ENCODE assay signal across 27 cellular contexts in the genomic region with DNA sequence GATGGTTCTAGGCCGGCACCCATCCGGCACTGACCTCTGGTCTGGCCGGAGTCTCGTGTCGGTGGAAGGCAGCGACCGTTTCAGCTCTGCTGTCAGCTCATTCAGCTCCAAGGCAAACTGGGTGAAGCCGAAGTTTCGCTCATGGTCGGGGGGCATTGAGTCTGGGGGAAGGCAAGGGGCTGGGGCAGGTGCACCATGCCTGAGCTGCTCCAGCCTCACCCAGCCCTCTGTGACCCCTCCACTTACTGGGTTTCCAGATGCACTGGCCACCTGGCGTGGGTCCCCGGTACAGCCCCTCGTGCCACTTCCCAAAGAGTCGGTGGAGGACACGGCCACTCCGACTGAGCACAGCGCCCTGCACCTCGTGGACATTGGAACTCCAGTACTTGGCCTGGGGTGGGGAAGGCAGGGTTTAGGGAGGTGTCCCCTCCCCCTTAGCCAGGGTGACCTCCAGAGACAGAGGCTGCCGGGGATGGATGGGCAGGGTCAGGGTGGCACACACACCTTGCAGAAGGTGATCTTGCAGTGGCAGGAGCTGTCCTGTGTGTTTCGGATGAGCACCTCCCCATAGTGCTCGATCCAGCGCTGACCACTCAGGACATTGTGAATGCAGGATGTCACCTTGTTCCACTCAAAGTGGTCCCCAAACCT. TPM values are rescaled to one million over a fixed set of nuclear protein-coding genes. Genes with fewer than 3 reads are reported as not detected.
DNase-seq lines count a peak whose midpoint lies in the region; ATAC-seq, FAIRE-seq and TF ChIP-seq lines count a peak whose summit lies in the region.
"Had no signal": no experiment of that assay in that cellular context is flagged by ENCODE, and none has a peak within 500 bp of the region (broad histone marks: within the 10 kb centered on the region; RNA-seq: fewer than 3 reads in every experiment).

No MANE protein-coding gene starts in this region.

- H3K23ac ChIP-seq in H9 (ENCODE audit: insufficient read length, low read depth, low read length): no peak overlapping the region

- BruUV-seq in K562 (replicated peaks; lab: Mats Ljungman, UMichigan): no TSS peak

- no peaks in the 10 kb centered on the region for H3K9me3 ChIP-seq in H9 (ENCODE audit: control insufficient read depth, low read depth, low read length)
- no peaks in the 10 kb centered on the region for H3K9me3 ChIP-seq in K562 (replicated peaks; ENCODE audit: control insufficient read depth, insufficient read depth, low read depth, low read length)
- H3K9me3 ChIP-seq: prostate gland had no signal

- no peak overlapping the region for H3K27ac Mint-ChIP-seq in H9
- H3K27ac Mint-ChIP-seq in stimulated activated effector memory CD8-positive, alpha-beta T cell treated with anti-CD3 and anti-CD28 coated beads, Interleukin-12 subunit alpha, Interleukin-12 subunit beta, amount 100 ng/mL, for 72 hours: peak overlapping the region; percentile 92
- H3K27ac Mint-ChIP-seq: CD4-positive, alpha-beta T cell; stimulated activated memory B cell treated with anti-CD40 and anti-IgM and Interleukin-4, amounts not matched to agents 10 μg/mL and 1 μg/mL and 100 μg/mL, for 72 hours had no signal

- peaks cover 0 to 17% (median 4%) of the 10 kb centered on the region in 3 experiments; a peak in 6 of 7 replicates for H3K36me3 Mint-ChIP-seq in H9 (ENCODE audit: insufficient read depth in 1 of 3, low read depth in 3 of 3)
- peaks cover 59% of the 10 kb centered on the region for H3K36me3 Mint-ChIP-seq in stimulated activated effector memory CD8-positive, alpha-beta T cell treated with anti-CD3 and anti-CD28 coated beads, Interleukin-12 subunit alpha, Interleukin-12 subunit beta, amount 100 ng/mL, for 72 hours

- TF ChIP-seq RAD21 in K562 (CRISPR knock-in tag; conservative IDR thresholded peaks at IDR 0.05 in 1 of 2, IDR thresholded peaks at IDR 0.05 in 1 of 2): no peak

- FAIRE-seq in K562 (lab: Jason Lieb, UNC): no peak
- FAIRE-seq: D721Med had no signal

- H3K4me1 ChIP-seq in H9 (ENCODE audit: insufficient read depth, low read length) (no peaks in the 10 kb centered on the region), K562 (replicated peaks in 1 of 2; ENCODE audit: control insufficient read depth in 2 of 2, insufficient read depth in 2 of 2, low read length in 2 of 2) (peaks cover 22 to 42% of the 10 kb centered on the region in 2 experiments)
- H3K4me1 ChIP-seq: prostate gland had no signal

- H3K18ac ChIP-seq in H9 (ENCODE audit: insufficient read length, low read depth, low read length): no peak overlapping the region

- DNase-seq in H9 (peak; percentile 27), K562 (ENCODE audit: extremely low read depth in 1 of 4, low spot score in 3 of 4) (no peak), mesenteric fat pad (ENCODE audit: low spot score) (peak; percentile 88), occipital lobe (lab: John Stamatoyannopoulos, UW) (no peak)
- no peak for DNase-seq in stimulated activated effector memory CD8-positive, alpha-beta T cell treated with anti-CD3 and anti-CD28 coated beads, Interleukin-12 subunit alpha, Interleukin-12 subunit beta, amount 100 ng/mL, for 72 hours (ENCODE audit: low spot score in 2 of 2)
- DNase-seq: activated CD4-positive, alpha-beta T cell treated with anti-CD3 and anti-CD28 coated beads, Interleukin-2, amount 50 U/mL, for 48 hours; activated CD4-positive, CD25-positive, alpha-beta regulatory T cell; activated naive CD4-positive, alpha-beta T cell treated with anti-CD3 and anti-CD28 coated beads, Interleukin-2, amount 50 U/mL, for 16 hours; AML-193; amniotic stem cell; CD4-positive, alpha-beta T cell; GM23248; immature natural killer cell; KBM-7; mesendoderm; NCI-H1930; NCI-H2171 treated with DMSO at 0.1 percent for 48 hours; NCI-H510A; RPMI8226; stimulated activated CD4-positive, alpha-beta T cell treated with anti-CD3 and anti-CD28 coated beads, Interleukin-15, amount 100 ng/mL, for 24 hours; stimulated activated CD4-positive, alpha-beta T cell treated with anti-CD3 and anti-CD28 coated beads, Interleukin-4, amount 100 ng/mL, for 4 hours had no signal

- no peaks in the 10 kb centered on the region; a peak in 1 of 5 replicates for H3K9me3 Mint-ChIP-seq in H9
- no peaks in the 10 kb centered on the region for H3K9me3 Mint-ChIP-seq in stimulated activated effector memory CD8-positive, alpha-beta T cell treated with anti-CD3 and anti-CD28 coated beads, Interleukin-12 subunit alpha, Interleukin-12 subunit beta, amount 100 ng/mL, for 72 hours
- H3K9me3 Mint-ChIP-seq: CD4-positive, alpha-beta T cell; immature natural killer cell; stimulated activated memory B cell treated with anti-CD40 and anti-IgM and Interleukin-4, amounts not matched to agents 10 μg/mL and 1 μg/mL and 100 μg/mL, for 72 hours had no signal

- no peak overlapping the region for H3K14ac ChIP-seq in H9 (ENCODE audit: insufficient read depth, low read length)

- H3K27me3 ChIP-seq in H9 (ENCODE audit: insufficient read depth, low read length) (no peaks in the 10 kb centered on the region; the same call in 1 of the 2 replicates), K562 (ENCODE audit: control insufficient read depth in 2 of 2, insufficient read depth in 2 of 2, low read length in 2 of 2) (peaks cover 0 to 6% of the 10 kb centered on the region in 2 experiments; a peak in 1 of 5 replicates)

- H3K4me3 ChIP-seq in K562: no peak overlapping the region
- H3K4me3 ChIP-seq: GM23248, prostate gland had no signal

- CTCF ChIA-PET in K562 (lab: Yijun Ruan, JAX; ENCODE audit: low intra/inter-chr PET ratio): no interaction called here

- H2AFZ ChIP-seq in H9 (ENCODE audit: low read length) (no peak overlapping the region), K562 (ENCODE audit: low read depth, low read length) (no peak overlapping the region)
- H2AFZ ChIP-seq: GM23248 had no signal

- TF ChIP-seq CTCF in H9 (conservative IDR thresholded peaks at IDR 0.05) (no peak), K562 (IDR thresholded peaks at IDR 0.05 in 2 of 3, conservative IDR thresholded peaks at IDR 0.05 in 1 of 3; ENCODE audit: insufficient read depth in 2 of 3, low read depth in 1 of 3, low read length in 3 of 3) (no peak)

- peaks cover 6% of the 10 kb centered on the region for H3K9me1 ChIP-seq in K562 (ENCODE audit: control insufficient read depth, insufficient read depth, low read length)

- H3K27me3 Mint-ChIP-seq in H9 (ENCODE audit: low read depth): no peaks in the 10 kb centered on the region; the same call in 1 of the 2 replicates
- H3K27me3 Mint-ChIP-seq: CD4-positive, alpha-beta T cell; stimulated activated memory B cell treated with anti-CD40 and anti-IgM and Interleukin-4, amounts not matched to agents 10 μg/mL and 1 μg/mL and 100 μg/mL, for 72 hours had no signal

- H3K4me3 Mint-ChIP-seq in H9: no peak overlapping the region
- H3K4me3 Mint-ChIP-seq in stimulated activated effector memory CD8-positive, alpha-beta T cell treated with anti-CD3 and anti-CD28 coated beads, Interleukin-12 subunit alpha, Interleukin-12 subunit beta, amount 100 ng/mL, for 72 hours: no peak overlapping the region
- H3K4me3 Mint-ChIP-seq: CD4-positive, alpha-beta T cell; immature natural killer cell; stimulated activated memory B cell treated with anti-CD40 and anti-IgM and Interleukin-4, amounts not matched to agents 10 μg/mL and 1 μg/mL and 100 μg/mL, for 72 hours had no signal

- peaks cover 6 to 7% of the 10 kb centered on the region in 2 experiments; a peak in 3 of 4 replicates for H3K4me1 Mint-ChIP-seq in H9
- H3K4me1 Mint-ChIP-seq in stimulated activated effector memory CD8-positive, alpha-beta T cell treated with anti-CD3 and anti-CD28 coated beads, Interleukin-12 subunit alpha, Interleukin-12 subunit beta, amount 100 ng/mL, for 72 hours: peaks cover 40% of the 10 kb centered on the region

- in situ Hi-C loops in K562 (cut with MboI): no loop called here

- H2BK120ac ChIP-seq in H9 (ENCODE audit: low read depth, low read length, poor library complexity, severe bottlenecking): no peak overlapping the region

- no CpG with 5 or more reads among the region's 22 CpGs for WGBS in H9 (ENCODE audit: extremely low coverage, insufficient read length, low lambda C conversion rate)
- 95% methylated on average over 22 of the region's 22 CpGs for WGBS in K562 (ENCODE audit: insufficient coverage, low coverage, missing lambda C conversion rate)

- no peaks in the 10 kb centered on the region for H3K23me2 ChIP-seq in H9 (ENCODE audit: insufficient read length, low read depth, low read length, poor library complexity, severe bottlenecking)

- H4K91ac ChIP-seq in H9 (ENCODE audit: insufficient read length, low read depth, low read length): no peak overlapping the region

- no peaks in the 10 kb centered on the region for H3K79me1 ChIP-seq in H9 (ENCODE audit: insufficient read depth, low read depth, low read length, poor library complexity, severe bottlenecking)

- no peak overlapping the region for H2BK12ac ChIP-seq in H9 (ENCODE audit: insufficient read length, low read depth, low read length)

- H3K27ac ChIP-seq in H9 (ENCODE audit: insufficient read length, low read depth, low read length) (no peak overlapping the region), K562 (ENCODE audit: extremely low read depth, low read depth, low read length) (no peak overlapping the region)
- H3K27ac ChIP-seq: GM23248, prostate gland had no signal

- H2BK5ac ChIP-seq in H9 (ENCODE audit: insufficient read length, low read length): no peak overlapping the region

- peaks cover 27% of the 10 kb centered on the region; the same call in 1 of the 3 replicates for H3K36me3 ChIP-seq in K562 (ENCODE audit: control insufficient read depth, insufficient read depth, low read length)
- H3K36me3 ChIP-seq: prostate gland had no signal

- H4K5ac ChIP-seq in H9 (ENCODE audit: insufficient read length, low read depth, low read length): no peak overlapping the region

- H4K20me1 ChIP-seq in H9 (ENCODE audit: control insufficient read depth, insufficient read depth, insufficient read length): no peaks in the 10 kb centered on the region
- 0 out of 2 replicates have a peak, but pooled peaks cover 4% of the 10 kb centered on the region for H4K20me1 ChIP-seq in K562 (replicated peaks; ENCODE audit: control insufficient read depth, insufficient read depth, low read length)

- H2BK20ac ChIP-seq in H9 (ENCODE audit: low read depth, low read length, poor library complexity, severe bottlenecking): no peak overlapping the region

- H4K8ac ChIP-seq in H9 (replicated peaks; ENCODE audit: insufficient read length, low read depth, low read length): no peak overlapping the region

- H3K4me2 ChIP-seq in H9 (ENCODE audit: insufficient read depth, insufficient read length, low read length): no peak overlapping the region
- no peak overlapping the region for H3K4me2 ChIP-seq in K562 (ENCODE audit: insufficient read depth, low read length)

- H3K9ac ChIP-seq in H9 (ENCODE audit: extremely low read depth, insufficient read length, low read length) (no peak overlapping the region), K562 (ENCODE audit: insufficient read depth in 1 of 2, low read depth in 2 of 2, low read length in 2 of 2) (peak overlapping the region in 1 of 2 experiments; percentile 74; a peak in 2 of 4 replicates)
- H3K9ac ChIP-seq: GM23248 had no signal

- no peak overlapping the region for H3K4ac ChIP-seq in H9 (ENCODE audit: low read depth, low read length)

- no peaks in the 10 kb centered on the region for H3K79me2 ChIP-seq in H9 (ENCODE audit: insufficient read depth, low read length)
- no peaks in the 10 kb centered on the region for H3K79me2 ChIP-seq in K562 (ENCODE audit: control insufficient read depth, insufficient read depth, low read length)

- TF ChIP-seq POLR2A in K562 (conservative IDR thresholded peaks at IDR 0.05): no peak

- H3T11ph ChIP-seq in H9 (ENCODE audit: low read length): no peak overlapping the region

- intact Hi-C loops in K562 (cut with micrococcal nuclease): no loop called here

- no peak overlapping the region for H3K56ac ChIP-seq in H9 (ENCODE audit: insufficient read length, low read depth, low read length)

- TF ChIP-seq EP300 in K562 (IDR thresholded peaks at IDR 0.05; ENCODE audit: low read length): no peak

- POLR2A ChIA-PET in K562 (lab: Yijun Ruan, JAX): interaction anchor here (0.6 kb wide), 1 partner anchor 70 kb away, joined by 3 read pairs; no protein-coding TSS in a partner anchor

- ATAC-seq in K562 (no peak), HG03025 (IDR thresholded peaks at IDR 0.05; ENCODE audit: low FRiP score, unreplicated experiment) (no peak), HG03196 (IDR thresholded peaks at IDR 0.05; ENCODE audit: unreplicated experiment) (no peak)
- no peak for ATAC-seq in stimulated activated effector memory CD8-positive, alpha-beta T cell treated with anti-CD3 and anti-CD28 coated beads, Interleukin-12 subunit alpha, Interleukin-12 subunit beta, amount 100 ng/mL, for 72 hours
- ATAC-seq: stimulated activated memory B cell treated with anti-CD40 and anti-IgM and Interleukin-4, amounts not matched to agents 10 μg/mL and 1 μg/mL and 100 μg/mL, for 72 hours had no signal

- no peak overlapping the region for H2AK5ac ChIP-seq in H9 (ENCODE audit: insufficient read length, low read length)

- no peak overlapping the region for H2BK15ac ChIP-seq in H9 (ENCODE audit: low read depth, low read length)

RNA-seq across cellular contexts. Expression of a gene that starts 12.6 kb away (rescaled TPM):
- 12.0 and 13.0 TPM in 2 replicates for total RNA-seq in H9 (2021)
- total RNA-seq in K562 (2011; cell fraction: chromatin; rRNA removed; ENCODE audit: low replicate concordance): 62.5 and 143 TPM in 2 replicates
- 91.2 and 91.6 TPM in 2 replicates for total RNA-seq in K562 (2011; cell fraction: nucleolus; rRNA removed)
- 59.7 and 61.4 TPM in 2 replicates for total RNA-seq in K562 (2011; cell fraction: nucleoplasm; rRNA removed)
- total RNA-seq in K562 (2014; rRNA removed): 6.1 and 7.3 TPM in 2 replicates
- 2.4 and 2.9 TPM in 2 replicates for total RNA-seq in K562 (2014; rRNA removed; fragmentation: Illumina TruSeq; extraction: Trizol)
- 5.8 and 6.7 TPM in 2 replicates for total RNA-seq in K562 (2015; rRNA removed; fragmentation: Illumina TruSeq; extraction: Trizol)
- total RNA-seq in K562 (2021): 11.5 and 11.9 TPM in 2 replicates
- 5.3 and 15.3 TPM in 2 replicates for polyA plus RNA-seq in K562 (2011; rRNA removed)
- polyA plus RNA-seq in K562 (2011; cell fraction: cytosol; rRNA removed): 4.4 and 5.7 TPM in 2 replicates
- 122 and 141 TPM in 2 replicates for polyA plus RNA-seq in K562 (2011; cell fraction: nucleus; rRNA removed)
- 9.6 and 15.9 TPM in 2 replicates for polyA plus RNA-seq in K562 (2012)
- 5.9 and 7.7 TPM in 2 replicates for polyA plus RNA-seq in K562 (2014; fragmentation: Illumina TruSeq; extraction: Trizol)
- polyA plus RNA-seq in K562 (2014; fragmentation: Nextera tagmentation; extraction: Ambion mirVana): under 1 TPM; 0.32 to 0.48 TPM
- polyA plus RNA-seq in K562 (2014; rRNA removed): 9.7 and 9.8 TPM in 2 replicates
- 4.7 and 5.6 TPM in 2 replicates for polyA minus RNA-seq in K562 (2011; rRNA and poly(A)+ RNA removed)
- 8.6 and 9.9 TPM in 2 replicates for polyA minus RNA-seq in K562 (2011; cell fraction: cytosol; rRNA and poly(A)+ RNA removed)
- 38.2 and 40.1 TPM in 2 replicates for polyA minus RNA-seq in K562 (2011; cell fraction: nucleus; rRNA and poly(A)+ RNA removed)
- total RNA-seq in mesenteric fat pad: 5.1 TPM
- total RNA-seq in occipital lobe: 4.5 TPM

RNA-seq across cellular contexts. Expression of a gene that starts 22.4 kb away (rescaled TPM):
- total RNA-seq in H9 (2021) (67.2 and 68.4 TPM in 2 replicates), K562 (2014; rRNA removed) (68.6 and 83.9 TPM in 2 replicates), K562 (2014; rRNA removed; fragmentation: Illumina TruSeq; extraction: Trizol) (46.9 and 50.2 TPM in 2 replicates), K562 (2015; rRNA removed; fragmentation: Illumina TruSeq; extraction: Trizol) (52.3 and 53.1 TPM in 2 replicates), K562 (2021) (71.2 and 82.9 TPM in 2 replicates), mesenteric fat pad (33.5 TPM), occipital lobe (9.7 TPM)
- 25.1 and 49.5 TPM in 2 replicates for total RNA-seq in K562 (2011; cell fraction: chromatin; rRNA removed; ENCODE audit: low replicate concordance)
- 40.0 and 45.0 TPM in 2 replicates for total RNA-seq in K562 (2011; cell fraction: nucleolus; rRNA removed)
- 37.7 and 40.2 TPM in 2 replicates for total RNA-seq in K562 (2011; cell fraction: nucleoplasm; rRNA removed)
- polyA plus RNA-seq in K562 (2011; rRNA removed) (67.3 and 101 TPM in 2 replicates), K562 (2014; fragmentation: Illumina TruSeq; extraction: Trizol) (105 and 108 TPM in 2 replicates), K562 (2014; fragmentation: Nextera tagmentation; extraction: Ambion mirVana) (10 to 100 TPM; 27.8 to 47.8 TPM), K562 (2014; rRNA removed) (67.4 and 83.9 TPM in 2 replicates)
- polyA plus RNA-seq in K562 (2011; cell fraction: cytosol; rRNA removed): 154 and 231 TPM in 2 replicates
- polyA plus RNA-seq in K562 (2011; cell fraction: nucleus; rRNA removed): 49.9 and 54.1 TPM in 2 replicates
- polyA plus RNA-seq in K562 (2012): 60.8 and 104 TPM in 2 replicates
- polyA minus RNA-seq in K562 (2011; rRNA and poly(A)+ RNA removed): 82.5 and 100 TPM in 2 replicates
- polyA minus RNA-seq in K562 (2011; cell fraction: cytosol; rRNA and poly(A)+ RNA removed): 43.6 and 55.3 TPM in 2 replicates
- polyA minus RNA-seq in K562 (2011; cell fraction: nucleus; rRNA and poly(A)+ RNA removed): 28.5 and 32.1 TPM in 2 replicates

RNA-seq across cellular contexts. Expression of a gene that starts 22.5 kb away (rescaled TPM):
- 0.29 and 0.31 TPM in 2 replicates for total RNA-seq in H9 (2021)
- 1.0 and 1.1 TPM in 2 replicates for total RNA-seq in K562 (2011; cell fraction: chromatin; rRNA removed; ENCODE audit: low replicate concordance)
- 0.50 and 0.66 TPM in 2 replicates for total RNA-seq in K562 (2011; cell fraction: nucleolus; rRNA removed)
- 1.1 TPM in 2 replicates for total RNA-seq in K562 (2011; cell fraction: nucleoplasm; rRNA removed)
- total RNA-seq in K562 (2014; rRNA removed): 0.37 TPM in 1 of 2 replicates, not detected in the other
- 0.22 and 0.40 TPM in 2 replicates for total RNA-seq in K562 (2014; rRNA removed; fragmentation: Illumina TruSeq; extraction: Trizol)
- 0.47 and 0.64 TPM in 2 replicates for total RNA-seq in K562 (2015; rRNA removed; fragmentation: Illumina TruSeq; extraction: Trizol)
- total RNA-seq in K562 (2021): 0.73 and 1.0 TPM in 2 replicates
- 0.59 and 0.72 TPM in 2 replicates for polyA plus RNA-seq in K562 (2011; rRNA removed)
- 0.88 and 0.94 TPM in 2 replicates for polyA plus RNA-seq in K562 (2011; cell fraction: cytosol; rRNA removed)
- 1.5 and 2.2 TPM in 2 replicates for polyA plus RNA-seq in K562 (2011; cell fraction: nucleus; rRNA removed)
- polyA plus RNA-seq in K562 (2012): 1.5 and 2.6 TPM in 2 replicates
- 1.4 and 1.9 TPM in 2 replicates for polyA plus RNA-seq in K562 (2014; fragmentation: Illumina TruSeq; extraction: Trizol)
- polyA plus RNA-seq in K562 (2014; fragmentation: Nextera tagmentation; extraction: Ambion mirVana): under 1 TPM; 0.39 TPM
- 0.53 and 1.4 TPM in 2 replicates for polyA plus RNA-seq in K562 (2014; rRNA removed)
- polyA minus RNA-seq in K562 (2011; rRNA and poly(A)+ RNA removed): 0.30 and 0.42 TPM in 2 replicates
- not detected in 2 replicates for polyA minus RNA-seq in K562 (2011; cell fraction: cytosol; rRNA and poly(A)+ RNA removed)
- 0.27 and 0.44 TPM in 2 replicates for polyA minus RNA-seq in K562 (2011; cell fraction: nucleus; rRNA and poly(A)+ RNA removed)
- not detected for total RNA-seq in mesenteric fat pad
- not detected for total RNA-seq in occipital lobe
- total RNA-seq: glomerular endothelial cell, GM23248 had no signal

RNA-seq across cellular contexts. Expression of a gene that starts 32.1 kb away (rescaled TPM):
- total RNA-seq in H9 (2021): 34.0 and 38.6 TPM in 2 replicates
- 69.2 and 220 TPM in 2 replicates for total RNA-seq in K562 (2011; cell fraction: chromatin; rRNA removed; ENCODE audit: low replicate concordance)
- 148 and 158 TPM in 2 replicates for total RNA-seq in K562 (2011; cell fraction: nucleolus; rRNA removed)
- 96.5 and 102 TPM in 2 replicates for total RNA-seq in K562 (2011; cell fraction: nucleoplasm; rRNA removed)
- total RNA-seq in K562 (2014; rRNA removed): 23.2 and 29.9 TPM in 2 replicates
- 5.7 and 8.5 TPM in 2 replicates for total RNA-seq in K562 (2014; rRNA removed; fragmentation: Illumina TruSeq; extraction: Trizol)
- 11.8 and 13.7 TPM in 2 replicates for total RNA-seq in K562 (2015; rRNA removed; fragmentation: Illumina TruSeq; extraction: Trizol)
- 24.0 and 28.8 TPM in 2 replicates for total RNA-seq in K562 (2021)
- polyA plus RNA-seq in K562 (2011; rRNA removed): 19.3 and 32.0 TPM in 2 replicates
- 25.1 and 31.5 TPM in 2 replicates for polyA plus RNA-seq in K562 (2011; cell fraction: cytosol; rRNA removed)
- 364 and 377 TPM in 2 replicates for polyA plus RNA-seq in K562 (2011; cell fraction: nucleus; rRNA removed)
- polyA plus RNA-seq in K562 (2012): 26.3 and 41.4 TPM in 2 replicates
- 13.6 and 20.9 TPM in 2 replicates for polyA plus RNA-seq in K562 (2014; fragmentation: Illumina TruSeq; extraction: Trizol)
- 1 to 10 TPM in 1 of 2 experiments, under 1 TPM in 1; 0.25 to 1.2 TPM for polyA plus RNA-seq in K562 (2014; fragmentation: Nextera tagmentation; extraction: Ambion mirVana)
- 31.9 and 32.9 TPM in 2 replicates for polyA plus RNA-seq in K562 (2014; rRNA removed)
- 10.1 and 10.3 TPM in 2 replicates for polyA minus RNA-seq in K562 (2011; rRNA and poly(A)+ RNA removed)
- 6.3 and 8.0 TPM in 2 replicates for polyA minus RNA-seq in K562 (2011; cell fraction: cytosol; rRNA and poly(A)+ RNA removed)
- polyA minus RNA-seq in K562 (2011; cell fraction: nucleus; rRNA and poly(A)+ RNA removed): 64.5 and 81.4 TPM in 2 replicates
- 70.6 TPM for total RNA-seq in mesenteric fat pad
- 17.8 TPM for total RNA-seq in occipital lobe

RNA-seq across cellular contexts. Expression of a gene that starts 42.0 kb away (rescaled TPM):
- total RNA-seq in H9 (2021) (0.90 and 0.92 TPM in 2 replicates), K562 (2014; rRNA removed) (2.2 TPM in 2 replicates), K562 (2014; rRNA removed; fragmentation: Illumina TruSeq; extraction: Trizol) (1.6 and 2.0 TPM in 2 replicates), K562 (2015; rRNA removed; fragmentation: Illumina TruSeq; extraction: Trizol) (1.1 TPM in 2 replicates), K562 (2021) (6.9 and 7.9 TPM in 2 replicates), mesenteric fat pad (1.9 TPM), occipital lobe (0.16 TPM)
- total RNA-seq in K562 (2011; cell fraction: chromatin; rRNA removed; ENCODE audit: low replicate concordance): 4.1 and 13.9 TPM in 2 replicates
- 7.8 and 13.2 TPM in 2 replicates for total RNA-seq in K562 (2011; cell fraction: nucleolus; rRNA removed)
- total RNA-seq in K562 (2011; cell fraction: nucleoplasm; rRNA removed): 7.0 and 11.1 TPM in 2 replicates
- polyA plus RNA-seq in K562 (2011; rRNA removed) (5.2 and 5.5 TPM in 2 replicates), K562 (2014; fragmentation: Illumina TruSeq; extraction: Trizol) (2.9 and 4.1 TPM in 2 replicates), K562 (2014; fragmentation: Nextera tagmentation; extraction: Ambion mirVana) (under 1 TPM; 0.11 TPM), K562 (2014; rRNA removed) (4.6 and 4.7 TPM in 2 replicates)
- 4.0 and 12.5 TPM in 2 replicates for polyA plus RNA-seq in K562 (2011; cell fraction: cytosol; rRNA removed)
- polyA plus RNA-seq in K562 (2011; cell fraction: nucleus; rRNA removed): 9.0 and 21.6 TPM in 2 replicates
- 9.4 and 10.4 TPM in 2 replicates for polyA plus RNA-seq in K562 (2012)
- polyA minus RNA-seq in K562 (2011; rRNA and poly(A)+ RNA removed): 3.1 and 4.7 TPM in 2 replicates
- polyA minus RNA-seq in K562 (2011; cell fraction: cytosol; rRNA and poly(A)+ RNA removed): 4.2 and 7.2 TPM in 2 replicates
- 7.6 and 8.6 TPM in 2 replicates for polyA minus RNA-seq in K562 (2011; cell fraction: nucleus; rRNA and poly(A)+ RNA removed)
- total RNA-seq: GM23248 had no signal
- polyA plus RNA-seq: GM23248, immature natural killer cell had no signal

Comparison
In these comparisons a context has a peak if more than half of its experiments do, and no peak if none do; other contexts are left out.
1. DNase-seq: peak in H9 (single experiment) and mesenteric fat pad (single experiment); none in K562 (0 of 4), stimulated activated effector memory CD8-positive, alpha-beta T cell treated with anti-CD3 and anti-CD28 coated beads, Interleukin-12 subunit alpha, Interleukin-12 subunit beta, amount 100 ng/mL, for 72 hours (0 of 2) and occipital lobe (single experiment).